1 cellular context compared by ENCODE assay signal in the genomic region with DNA sequence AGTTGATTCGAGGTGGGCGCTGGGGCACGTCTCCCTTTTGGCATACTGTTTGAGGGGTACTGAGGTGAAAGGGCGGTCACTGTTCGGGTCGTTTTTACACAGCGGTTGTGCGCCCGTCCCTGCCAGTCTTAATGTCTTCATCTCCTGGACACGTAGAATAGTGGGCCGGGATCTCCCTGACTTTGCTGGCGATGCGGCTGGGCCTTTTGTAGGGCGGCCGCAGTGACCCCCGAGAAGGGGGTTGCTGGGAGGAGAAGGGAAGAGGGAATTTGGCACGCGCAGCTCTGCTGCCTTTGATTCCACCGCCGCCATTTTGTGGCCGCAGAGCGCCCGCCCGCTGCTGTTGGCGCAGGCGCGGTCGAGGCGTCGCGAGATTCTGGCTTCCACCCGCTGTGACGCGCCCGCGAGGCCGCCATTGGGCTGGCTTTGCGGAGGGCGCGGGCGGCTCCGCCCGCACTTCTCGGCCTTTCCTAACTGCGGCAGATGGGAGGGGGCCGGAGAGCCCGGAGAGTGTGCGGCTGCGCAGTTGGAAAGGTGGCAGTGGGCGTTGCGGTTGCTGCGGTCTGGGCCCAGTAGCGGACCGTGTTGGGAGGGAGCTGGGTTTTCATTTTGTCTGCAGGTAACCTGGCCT.
A peak's percentile ranks its signal among the peaks of the same experiment; 100 is the strongest.
TF ChIP-seq lines count a peak whose summit lies in the region.

No MANE protein-coding gene starts in this region.

TF ChIP-seq in HepG2, 621 proteins besides CTCF, POLR2A, EP300 and RAD21 (continued from another document and continues in another):
- TF ChIP-seq, protein P1, sequence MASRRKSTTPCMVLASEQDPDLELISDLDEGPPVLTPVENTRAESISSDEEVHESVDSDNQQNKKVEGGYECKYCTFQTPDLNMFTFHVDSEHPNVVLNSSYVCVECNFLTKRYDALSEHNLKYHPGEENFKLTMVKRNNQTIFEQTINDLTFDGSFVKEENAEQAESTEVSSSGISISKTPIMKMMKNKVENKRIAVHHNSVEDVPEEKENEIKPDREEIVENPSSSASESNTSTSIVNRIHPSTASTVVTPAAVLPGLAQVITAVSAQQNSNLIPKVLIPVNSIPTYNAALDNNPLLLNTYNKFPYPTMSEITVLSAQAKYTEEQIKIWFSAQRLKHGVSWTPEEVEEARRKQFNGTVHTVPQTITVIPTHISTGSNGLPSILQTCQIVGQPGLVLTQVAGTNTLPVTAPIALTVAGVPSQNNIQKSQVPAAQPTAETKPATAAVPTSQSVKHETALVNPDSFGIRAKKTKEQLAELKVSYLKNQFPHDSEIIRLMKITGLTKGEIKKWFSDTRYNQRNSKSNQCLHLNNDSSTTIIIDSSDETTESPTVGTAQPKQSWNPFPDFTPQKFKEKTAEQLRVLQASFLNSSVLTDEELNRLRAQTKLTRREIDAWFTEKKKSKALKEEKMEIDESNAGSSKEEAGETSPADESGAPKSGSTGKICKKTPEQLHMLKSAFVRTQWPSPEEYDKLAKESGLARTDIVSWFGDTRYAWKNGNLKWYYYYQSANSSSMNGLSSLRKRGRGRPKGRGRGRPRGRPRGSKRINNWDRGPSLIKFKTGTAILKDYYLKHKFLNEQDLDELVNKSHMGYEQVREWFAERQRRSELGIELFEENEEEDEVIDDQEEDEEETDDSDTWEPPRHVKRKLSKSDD (CRISPR knock-in tag; IDR thresholded peaks at IDR 0.05; ENCODE audit: low read depth) = 0 out of 2 replicates have a peak, but pooled peaks have one; percentile 44
- TF ChIP-seq ETV5 (CRISPR knock-in tag; IDR thresholded peaks at IDR 0.05; ENCODE audit: borderline replicate concordance) = no peak; the same call in 1 of the 2 replicates
- TF ChIP-seq ZNF839 (CRISPR knock-in tag; IDR thresholded peaks at IDR 0.05; ENCODE audit: borderline replicate concordance) = no peak
- TF ChIP-seq HOXA3 (CRISPR knock-in tag; IDR thresholded peaks at IDR 0.05) = peak; percentile 80; the same call in 1 of the 2 replicates
- 0 out of 2 replicates have a peak, but pooled peaks have one; percentile 22 for TF ChIP-seq ZNF558 (CRISPR knock-in tag; IDR thresholded peaks at IDR 0.05; ENCODE audit: borderline replicate concordance)
- TF ChIP-seq ZNF367 (CRISPR knock-in tag; IDR thresholded peaks at IDR 0.05; ENCODE audit: borderline replicate concordance) = no peak
- TF ChIP-seq ZNF550 (CRISPR knock-in tag; IDR thresholded peaks at IDR 0.05; ENCODE audit: borderline replicate concordance) = no peak
- TF ChIP-seq ZNF567 (CRISPR knock-in tag; IDR thresholded peaks at IDR 0.05; ENCODE audit: borderline replicate concordance) = no peak
- TF ChIP-seq ZMYM3 (CRISPR knock-in tag; IDR thresholded peaks at IDR 0.05) = no peak
- no peak for TF ChIP-seq ZIK1 (CRISPR knock-in tag; IDR thresholded peaks at IDR 0.05; ENCODE audit: borderline replicate concordance, low read depth)
- no peak for TF ChIP-seq ZNF747 (CRISPR knock-in tag; IDR thresholded peaks at IDR 0.05; ENCODE audit: borderline replicate concordance)
- no peak for TF ChIP-seq ZNF780A (CRISPR knock-in tag; IDR thresholded peaks at IDR 0.05)
- TF ChIP-seq, protein P2, sequence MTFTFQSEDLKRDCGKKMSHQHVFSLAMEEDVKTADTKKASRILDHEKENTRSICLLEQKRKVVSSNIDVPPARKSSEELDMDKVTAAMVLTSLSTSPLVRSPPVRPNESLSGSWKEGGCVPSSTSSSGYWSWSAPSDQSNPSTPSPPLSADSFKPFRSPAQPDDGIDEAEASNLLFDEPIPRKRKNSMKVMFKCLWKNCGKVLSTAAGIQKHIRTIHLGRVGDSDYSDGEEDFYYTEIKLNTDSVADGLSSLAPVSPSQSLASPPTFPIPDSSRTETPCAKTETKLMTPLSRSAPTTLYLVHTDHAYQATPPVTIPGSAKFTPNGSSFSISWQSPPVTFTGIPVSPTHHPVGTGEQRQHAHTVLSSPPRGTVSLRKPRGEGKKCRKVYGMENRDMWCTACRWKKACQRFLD (CRISPR knock-in tag; IDR thresholded peaks at IDR 0.05; ENCODE audit: borderline replicate concordance) = no peak; the same call in 1 of the 2 replicates
- 0 out of 2 replicates have a peak, but pooled peaks have one; percentile 49 for TF ChIP-seq HDAC2 (CRISPR knock-in tag; IDR thresholded peaks at IDR 0.05)
- TF ChIP-seq, protein P3, sequence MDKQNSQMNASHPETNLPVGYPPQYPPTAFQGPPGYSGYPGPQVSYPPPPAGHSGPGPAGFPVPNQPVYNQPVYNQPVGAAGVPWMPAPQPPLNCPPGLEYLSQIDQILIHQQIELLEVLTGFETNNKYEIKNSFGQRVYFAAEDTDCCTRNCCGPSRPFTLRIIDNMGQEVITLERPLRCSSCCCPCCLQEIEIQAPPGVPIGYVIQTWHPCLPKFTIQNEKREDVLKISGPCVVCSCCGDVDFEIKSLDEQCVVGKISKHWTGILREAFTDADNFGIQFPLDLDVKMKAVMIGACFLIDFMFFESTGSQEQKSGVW (CRISPR knock-in tag; IDR thresholded peaks at IDR 0.05; ENCODE audit: borderline replicate concordance) = no peak
- TF ChIP-seq ZBTB42 (CRISPR knock-in tag; IDR thresholded peaks at IDR 0.05) = peak; percentile 22; the same call in 1 of the 2 replicates
- no peak for TF ChIP-seq ZFP36 (IDR thresholded peaks at IDR 0.05; ENCODE audit: borderline replicate concordance, low read depth, low read length, partially characterized antibody)
- TF ChIP-seq, protein P4, sequence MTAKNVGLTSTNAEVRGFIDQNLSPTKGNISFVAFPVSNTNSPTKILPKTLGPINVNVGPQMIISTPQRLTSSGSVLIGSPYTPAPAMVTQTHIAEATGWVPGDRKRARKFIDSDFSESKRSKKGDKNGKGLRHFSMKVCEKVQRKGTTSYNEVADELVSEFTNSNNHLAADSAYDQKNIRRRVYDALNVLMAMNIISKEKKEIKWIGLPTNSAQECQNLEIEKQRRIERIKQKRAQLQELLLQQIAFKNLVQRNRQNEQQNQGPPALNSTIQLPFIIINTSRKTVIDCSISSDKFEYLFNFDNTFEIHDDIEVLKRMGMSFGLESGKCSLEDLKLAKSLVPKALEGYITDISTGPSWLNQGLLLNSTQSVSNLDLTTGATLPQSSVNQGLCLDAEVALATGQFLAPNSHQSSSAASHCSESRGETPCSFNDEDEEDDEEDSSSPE (CRISPR knock-in tag; IDR thresholded peaks at IDR 0.05) = peak; percentile 79
- TF ChIP-seq, protein P5, sequence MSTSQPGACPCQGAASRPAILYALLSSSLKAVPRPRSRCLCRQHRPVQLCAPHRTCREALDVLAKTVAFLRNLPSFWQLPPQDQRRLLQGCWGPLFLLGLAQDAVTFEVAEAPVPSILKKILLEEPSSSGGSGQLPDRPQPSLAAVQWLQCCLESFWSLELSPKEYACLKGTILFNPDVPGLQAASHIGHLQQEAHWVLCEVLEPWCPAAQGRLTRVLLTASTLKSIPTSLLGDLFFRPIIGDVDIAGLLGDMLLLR (CRISPR knock-in tag; IDR thresholded peaks at IDR 0.05) = no peak; the same call in 1 of the 2 replicates
- peak; percentile 64 for TF ChIP-seq AGO1 (IDR thresholded peaks at IDR 0.05; ENCODE audit: low read depth, low read length, poor library complexity, severe bottlenecking)
- peak; percentile 41; the same call in 1 of the 2 replicates for TF ChIP-seq BHLHE40 (IDR thresholded peaks at IDR 0.05; ENCODE audit: low read length)
- no peak for TF ChIP-seq SMARCC2 (IDR thresholded peaks at IDR 0.05)
- no peak for TF ChIP-seq RNF2 (conservative IDR thresholded peaks at IDR 0.05; ENCODE audit: low read depth)
- no peak for TF ChIP-seq MEF2D (CRISPR knock-in tag; IDR thresholded peaks at IDR 0.05)
- no peak for TF ChIP-seq SETDB1 (CRISPR knock-in tag; IDR thresholded peaks at IDR 0.05; ENCODE audit: borderline replicate concordance)
- TF ChIP-seq HNRNPLL (IDR thresholded peaks at IDR 0.05; ENCODE audit: low read depth, low read length, poor library complexity, severe bottlenecking) = peak; percentile 84
- no peak for TF ChIP-seq ZNF282 (IDR thresholded peaks at IDR 0.05; ENCODE audit: partially characterized antibody)
- no peak for TF ChIP-seq NKX3-1 (CRISPR knock-in tag; IDR thresholded peaks at IDR 0.05)
- TF ChIP-seq SPEN (CRISPR knock-in tag; IDR thresholded peaks at IDR 0.05; ENCODE audit: low read depth) = no peak
- TF ChIP-seq, protein P6, sequence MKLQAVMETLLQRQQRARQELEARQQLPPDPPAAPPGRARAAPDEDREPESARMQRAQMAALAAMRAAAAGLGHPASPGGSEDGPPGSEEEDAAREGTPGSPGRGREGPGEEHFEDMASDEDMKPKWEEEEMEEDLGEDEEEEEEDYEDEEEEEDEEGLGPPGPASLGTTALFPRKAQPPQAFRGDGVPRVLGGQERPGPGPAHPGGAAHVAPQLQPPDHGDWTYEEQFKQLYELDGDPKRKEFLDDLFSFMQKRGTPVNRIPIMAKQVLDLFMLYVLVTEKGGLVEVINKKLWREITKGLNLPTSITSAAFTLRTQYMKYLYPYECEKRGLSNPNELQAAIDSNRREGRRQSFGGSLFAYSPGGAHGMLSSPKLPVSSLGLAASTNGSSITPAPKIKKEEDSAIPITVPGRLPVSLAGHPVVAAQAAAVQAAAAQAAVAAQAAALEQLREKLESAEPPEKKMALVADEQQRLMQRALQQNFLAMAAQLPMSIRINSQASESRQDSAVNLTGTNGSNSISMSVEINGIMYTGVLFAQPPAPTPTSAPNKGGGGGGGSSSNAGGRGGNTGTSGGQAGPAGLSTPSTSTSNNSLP (IDR thresholded peaks at IDR 0.05; ENCODE audit: low read depth, low read length) = no peak
- 0 out of 2 replicates have a peak, but pooled peaks have one; percentile 30 for TF ChIP-seq KDM4B (CRISPR knock-in tag; IDR thresholded peaks at IDR 0.05)
- 0 out of 2 replicates have a peak, but pooled peaks have one; percentile 29 for TF ChIP-seq KLF12 (CRISPR knock-in tag; IDR thresholded peaks at IDR 0.05; ENCODE audit: borderline replicate concordance)
- TF ChIP-seq SMAD9 (CRISPR knock-in tag; IDR thresholded peaks at IDR 0.05) = no peak
- no peak; the same call in 1 of the 2 replicates for TF ChIP-seq ZFX (CRISPR knock-in tag; IDR thresholded peaks at IDR 0.05; ENCODE audit: low read depth)
- TF ChIP-seq, protein P7, sequence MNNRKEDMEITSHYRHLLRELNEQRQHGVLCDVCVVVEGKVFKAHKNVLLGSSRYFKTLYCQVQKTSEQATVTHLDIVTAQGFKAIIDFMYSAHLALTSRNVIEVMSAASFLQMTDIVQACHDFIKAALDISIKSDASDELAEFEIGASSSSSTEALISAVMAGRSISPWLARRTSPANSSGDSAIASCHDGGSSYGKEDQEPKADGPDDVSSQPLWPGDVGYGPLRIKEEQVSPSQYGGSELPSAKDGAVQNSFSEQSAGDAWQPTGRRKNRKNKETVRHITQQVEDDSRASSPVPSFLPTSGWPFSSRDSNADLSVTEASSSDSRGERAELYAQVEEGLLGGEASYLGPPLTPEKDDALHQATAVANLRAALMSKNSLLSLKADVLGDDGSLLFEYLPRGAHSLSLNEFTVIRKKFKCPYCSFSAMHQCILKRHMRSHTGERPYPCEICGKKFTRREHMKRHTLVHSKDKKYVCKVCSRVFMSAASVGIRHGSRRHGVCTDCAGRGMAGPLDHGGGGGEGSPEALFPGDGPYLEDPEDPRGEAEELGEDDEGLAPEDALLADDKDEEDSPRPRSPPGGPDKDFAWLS (CRISPR knock-in tag; IDR thresholded peaks at IDR 0.05; ENCODE audit: borderline replicate concordance) = no peak
- TF ChIP-seq MEIS2 (CRISPR knock-in tag; IDR thresholded peaks at IDR 0.05) = no peak
- peak; percentile 31; the same call in 1 of the 2 replicates for TF ChIP-seq NFYC (CRISPR knock-in tag; IDR thresholded peaks at IDR 0.05)
- no peak for TF ChIP-seq KLF9 (CRISPR knock-in tag; IDR thresholded peaks at IDR 0.05; ENCODE audit: low read depth)
- TF ChIP-seq, protein P8, sequence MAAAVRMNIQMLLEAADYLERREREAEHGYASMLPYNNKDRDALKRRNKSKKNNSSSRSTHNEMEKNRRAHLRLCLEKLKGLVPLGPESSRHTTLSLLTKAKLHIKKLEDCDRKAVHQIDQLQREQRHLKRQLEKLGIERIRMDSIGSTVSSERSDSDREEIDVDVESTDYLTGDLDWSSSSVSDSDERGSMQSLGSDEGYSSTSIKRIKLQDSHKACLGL (CRISPR knock-in tag; IDR thresholded peaks at IDR 0.05) = 0 out of 2 replicates have a peak, but pooled peaks have one; percentile 26
- TF ChIP-seq PHF8 (CRISPR knock-in tag; IDR thresholded peaks at IDR 0.05) = no peak; the same call in 1 of the 2 replicates
- TF ChIP-seq, protein P9, sequence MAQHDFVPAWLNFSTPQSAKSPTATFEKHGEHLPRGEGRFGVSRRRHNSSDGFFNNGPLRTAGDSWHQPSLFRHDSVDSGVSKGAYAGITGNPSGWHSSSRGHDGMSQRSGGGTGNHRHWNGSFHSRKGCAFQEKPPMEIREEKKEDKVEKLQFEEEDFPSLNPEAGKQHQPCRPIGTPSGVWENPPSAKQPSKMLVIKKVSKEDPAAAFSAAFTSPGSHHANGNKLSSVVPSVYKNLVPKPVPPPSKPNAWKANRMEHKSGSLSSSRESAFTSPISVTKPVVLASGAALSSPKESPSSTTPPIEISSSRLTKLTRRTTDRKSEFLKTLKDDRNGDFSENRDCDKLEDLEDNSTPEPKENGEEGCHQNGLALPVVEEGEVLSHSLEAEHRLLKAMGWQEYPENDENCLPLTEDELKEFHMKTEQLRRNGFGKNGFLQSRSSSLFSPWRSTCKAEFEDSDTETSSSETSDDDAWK (CRISPR knock-in tag; IDR thresholded peaks at IDR 0.05) = no peak
- TF ChIP-seq SRSF4 (IDR thresholded peaks at IDR 0.05; ENCODE audit: low read depth, low read length, poor library complexity, severe bottlenecking) = no peak
- TF ChIP-seq CBFB (CRISPR knock-in tag; IDR thresholded peaks at IDR 0.05) = peak; percentile 42; the same call in 1 of the 2 replicates
- no peak for TF ChIP-seq TEAD2 (CRISPR knock-in tag; IDR thresholded peaks at IDR 0.05)
- no peak for TF ChIP-seq CCAR2 (optimal IDR thresholded peaks at IDR 0.05; ENCODE audit: low read depth, low read length)
- TF ChIP-seq ZFP36L2 (CRISPR knock-in tag; IDR thresholded peaks at IDR 0.05) = no peak
- no peak for TF ChIP-seq RCOR2 (CRISPR knock-in tag; IDR thresholded peaks at IDR 0.05)
- TF ChIP-seq KDM5A (IDR thresholded peaks at IDR 0.05; ENCODE audit: borderline replicate concordance, low read length) = peak; percentile 77
- peak; percentile 97 for TF ChIP-seq YY1 (IDR thresholded peaks at IDR 0.05; ENCODE audit: insufficient read depth, insufficient replicate concordance, low read depth, low read length)
- TF ChIP-seq, protein P10, sequence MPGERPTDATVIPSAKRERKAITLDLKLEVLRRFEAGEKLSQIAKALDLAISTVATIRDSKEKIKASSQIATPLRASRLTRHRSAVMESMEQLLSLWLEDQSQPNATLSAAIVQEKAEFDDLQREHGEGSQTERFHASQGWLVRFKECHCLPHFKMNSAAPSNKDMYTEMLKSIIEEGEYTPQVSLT (CRISPR knock-in tag; IDR thresholded peaks at IDR 0.05; ENCODE audit: borderline replicate concordance, low read depth) = no peak
- no peak; the same call in 1 of the 2 replicates for TF ChIP-seq ZNF317 (CRISPR knock-in tag; IDR thresholded peaks at IDR 0.05)
- TF ChIP-seq SOX13 (IDR thresholded peaks at IDR 0.05) = no peak
- peak in 1 of 2 experiments; percentile 21; a peak in 2 of 4 replicates for TF ChIP-seq SOX13 (CRISPR knock-in tag; conservative IDR thresholded peaks at IDR 0.05 in 1 of 2, IDR thresholded peaks at IDR 0.05 in 1 of 2)
- 0 out of 2 replicates have a peak, but pooled peaks have one; percentile 18 for TF ChIP-seq ARNT2 (CRISPR knock-in tag; IDR thresholded peaks at IDR 0.05; ENCODE audit: low read depth)
- peak; percentile 63; the same call in 1 of the 2 replicates for TF ChIP-seq ZFP82 (CRISPR knock-in tag; IDR thresholded peaks at IDR 0.05; ENCODE audit: borderline replicate concordance)
- TF ChIP-seq BORCS8-MEF2B (CRISPR knock-in tag; IDR thresholded peaks at IDR 0.05) = no peak
- peak; percentile 27; the same call in 1 of the 2 replicates for TF ChIP-seq PITX1 (CRISPR knock-in tag; IDR thresholded peaks at IDR 0.05)
- TF ChIP-seq ZNF335 (CRISPR knock-in tag; IDR thresholded peaks at IDR 0.05) = no peak
